In genomic region chr17:74981318-74981978, GRCh38 we compare ENCODE assay signal across 8 cellular contexts. TPM values are rescaled to one million over a fixed set of nuclear protein-coding genes. Genes with fewer than 3 reads are reported as not detected.
A peak's percentile ranks its signal among the peaks of the same experiment; 100 is the strongest.
DNase-seq lines count a peak whose midpoint lies in the region; ATAC-seq and TF ChIP-seq lines count a peak whose summit lies in the region.

No MANE protein-coding gene starts in this region.

- 55 to 63% (median 58%) methylated on average over 16 of the region's 16 CpGs for WGBS in psoas muscle, 3 donors

- 0 out of 2 replicates have a peak, but pooled peaks cover under 1% of the 10 kb centered on the region for H3K4me1 ChIP-seq in ES-I3 (ENCODE audit: insufficient read depth, low read length)
- no peaks in the 10 kb centered on the region for H3K4me1 ChIP-seq in psoas muscle

- no peaks in the 10 kb centered on the region for H3K9me3 ChIP-seq in ES-I3 (ENCODE audit: control insufficient read depth, insufficient read depth, low read length)
- no peaks in the 10 kb centered on the region for H3K9me3 ChIP-seq in psoas muscle

- no peak for DNase-seq in fibroblast of pulmonary artery (ENCODE audit: low read depth)
- DNase-seq in psoas muscle: no peak
- no peak for DNase-seq in posterior vena cava (ENCODE audit: low spot score)
- DNase-seq in SKM-1 treated with dmso at 0.1 percent for 144 hours (lab: John Stamatoyannopoulos, UW; ENCODE audit: unreplicated experiment): no peak
- DNase-seq in NCI-H1417 (lab: John Stamatoyannopoulos, UW): no peak

- H3K36me3 ChIP-seq in ES-I3 (ENCODE audit: insufficient read depth, low read length): no peaks in the 10 kb centered on the region
- no peaks in the 10 kb centered on the region for H3K36me3 ChIP-seq in psoas muscle (ENCODE audit: insufficient read depth in 1 of 2, low read depth in 1 of 2)

- H3K27me3 ChIP-seq in psoas muscle (ENCODE audit: insufficient read depth in 3 of 3, low read length in 2 of 3): peaks cover 0 to 41% (median 3%) of the 10 kb centered on the region in 3 donors

- ATAC-seq in psoas muscle (peak in 2 of 4 donors; percentile 5), HG02610 (IDR thresholded peaks at IDR 0.05; ENCODE audit: unreplicated experiment) (no peak)

- TF ChIP-seq CTCF in VCaP (conservative IDR thresholded peaks at IDR 0.05) (no peak), fibroblast of pulmonary artery (IDR thresholded peaks at IDR 0.05; ENCODE audit: low read length, missing control alignments) (no peak), psoas muscle (IDR thresholded peaks at IDR 0.05) (no peak)

- H3K4me3 ChIP-seq in fibroblast of pulmonary artery (replicated peaks; ENCODE audit: low read depth, low read length) (peak overlapping the region; percentile 68), psoas muscle (peak overlapping the region; percentile 68)

- intact Hi-C loops in psoas muscle (cut with DNase I) (no loop called here), posterior vena cava (cut with DNase I) (loop anchor here in 1 of 2 donors (10.0 kb wide), 1 partner anchor 223 kb away; the partner anchor contains the start of gene NUP85)

- peak overlapping the region; percentile 88 for H3K9ac ChIP-seq in ES-I3 (ENCODE audit: low read depth, low read length)

- peak overlapping the region; percentile 92 for H3K27ac ChIP-seq in VCaP
- peak overlapping the region; percentile 71 for H3K27ac ChIP-seq in psoas muscle

RNA-seq across cellular contexts. Expression of gene CDR2L, which starts 6.0 kb away (rescaled TPM):
- total RNA-seq in psoas muscle (1 to 10 TPM; 1.4 to 3.4 (median 2.7) TPM), posterior vena cava (10 to 100 TPM; 17.4 to 26.0 TPM)
- polyA plus RNA-seq in psoas muscle: 1 to 10 TPM; 1.3 to 1.7 (median 1.5) TPM

RNA-seq across cellular contexts. Expression of gene HID1, which starts 8.9 kb away (rescaled TPM):
- total RNA-seq in psoas muscle (10 to 100 TPM in 1 of 4 donors, 1 to 10 TPM in 3; 1.7 to 10.4 (median 2.8) TPM), posterior vena cava (10 to 100 TPM; 11.7 to 13.0 TPM)
- polyA plus RNA-seq in psoas muscle: 1 to 10 TPM; 2.3 to 4.8 (median 2.3) TPM

RNA-seq across cellular contexts. Expression of gene MRPL58, which starts 31.0 kb away (rescaled TPM):
- total RNA-seq in psoas muscle: 10 to 100 TPM; 50.4 to 70.6 (median 59.2) TPM
- polyA plus RNA-seq in psoas muscle: 10 to 100 TPM; 64.1 to 80.6 (median 76.2) TPM
- 10 to 100 TPM; 23.3 to 23.5 TPM for total RNA-seq in posterior vena cava

RNA-seq across cellular contexts. Expression of gene OTOP3, which starts 45.8 kb away (rescaled TPM):
- not detected for total RNA-seq in psoas muscle
- under 1 TPM in 1 of 3 donors, not detected in 2; 0.04 TPM for polyA plus RNA-seq in psoas muscle
- not detected for total RNA-seq in posterior vena cava

RNA-seq across cellular contexts. Expression of gene OTOP2, which starts 57.4 kb away (rescaled TPM):
- not detected for total RNA-seq in psoas muscle
- polyA plus RNA-seq in psoas muscle: not detected
- total RNA-seq in posterior vena cava: not detected

Comparison
In these comparisons a context has a peak if more than half of its experiments do, and no peak if none do; other contexts are left out.
1. RNA of gene CDR2L, which starts 6.0 kb away (total RNA-seq): 17.4 to 26.0 TPM in posterior vena cava; 1.4 to 3.4 TPM in psoas muscle; every median in the first group is over 4 times any median in the second.